Comparison of ENCODE assay signal across 15 cellular contexts in genomic region chr7:141262101-141262819, GRCh38.
DNase-seq lines count a peak whose midpoint lies in the region; ATAC-seq and TF ChIP-seq lines count a peak whose summit lies in the region.
"Had no signal": no experiment of that assay in that cellular context is flagged by ENCODE, and none has a peak within 500 bp of the region (broad histone marks: within the 10 kb centered on the region; RNA-seq: fewer than 3 reads in every experiment).

No MANE protein-coding gene starts in this region.

- H2BK5ac ChIP-seq in mesenchymal stem cell (ENCODE audit: low read depth, low read length, poor library complexity, severe bottlenecking), result no peak overlapping the region

- H2AFZ ChIP-seq in mesenchymal stem cell (ENCODE audit: low read depth, low read length), result no peak overlapping the region

- H2BK15ac ChIP-seq in mesenchymal stem cell (ENCODE audit: low read depth, poor library complexity, severe bottlenecking), result no peak overlapping the region

- H3K27me3 Mint-ChIP-seq in chondrocyte (ENCODE audit: low read depth) (no peaks in the 10 kb centered on the region), nephron progenitor cell (ENCODE audit: low read depth, poor library complexity) (peaks cover 13% of the 10 kb centered on the region), T-cell (peaks cover 11 to 17% of the 10 kb centered on the region in 2 donors)

- CTCF ChIA-PET in T-cell (lab: Charles Lee), result no interaction called here

- H3K4me1 Mint-ChIP-seq in chondrocyte (ENCODE audit: low read depth), result no peaks in the 10 kb centered on the region
- H3K4me1 Mint-ChIP-seq in nephron progenitor cell, result no peaks in the 10 kb centered on the region
- H3K4me1 Mint-ChIP-seq in T-cell, result peaks cover 0 to 7% (median 0%) of the 10 kb centered on the region in 3 donors
- H3K4me1 Mint-ChIP-seq: activated naive CD4-positive, alpha-beta T cell treated with anti-CD3 and anti-CD28 coated beads, Interleukin-2, amount 50 U/mL, for 24 hours had no signal

- H3K36me3 Mint-ChIP-seq in chondrocyte (ENCODE audit: low read depth), result no peaks in the 10 kb centered on the region
- no peaks in the 10 kb centered on the region for H3K36me3 Mint-ChIP-seq in nephron progenitor cell (ENCODE audit: low read depth)
- peaks cover 7% of the 10 kb centered on the region for H3K36me3 Mint-ChIP-seq in T-cell
- H3K36me3 Mint-ChIP-seq: activated naive CD4-positive, alpha-beta T cell treated with anti-CD3 and anti-CD28 coated beads, Interleukin-2, amount 50 U/mL, for 24 hours had no signal

- ATAC-seq in GM18907 (IDR thresholded peaks at IDR 0.05; ENCODE audit: unreplicated experiment) (no peak), T-cell (replicated peaks in 1 of 4) (no peak)

- POLR2A ChIA-PET in T-cell (lab: Charles Lee), result no interaction called here

- H4K8ac ChIP-seq in mesenchymal stem cell (ENCODE audit: low read length), result no peak overlapping the region

- H3K27ac Mint-ChIP-seq in chondrocyte (ENCODE audit: unreplicated experiment) (no peak overlapping the region), nephron progenitor cell (no peak overlapping the region), T-cell (no peak overlapping the region)
- H3K27ac Mint-ChIP-seq: activated naive CD4-positive, alpha-beta T cell treated with anti-CD3 and anti-CD28 coated beads, Interleukin-2, amount 50 U/mL, for 24 hours; CD8-positive, alpha-beta memory T cell had no signal

- H3K9me3 Mint-ChIP-seq in chondrocyte (ENCODE audit: low read depth) (peaks cover 13% of the 10 kb centered on the region), nephron progenitor cell (peaks cover 19% of the 10 kb centered on the region), T-cell (peaks cover 12 to 20% (median 12%) of the 10 kb centered on the region in 3 donors)

- no peak overlapping the region for H2BK12ac ChIP-seq in mesenchymal stem cell (ENCODE audit: low read length in 2 of 2)

- H3K18ac ChIP-seq in mesenchymal stem cell (ENCODE audit: low read depth in 1 of 2, low read length in 2 of 2), result no peak overlapping the region

- H4K91ac ChIP-seq in mesenchymal stem cell (ENCODE audit: low read length), result no peak overlapping the region

- H3K23ac ChIP-seq in mesenchymal stem cell (ENCODE audit: low read length in 2 of 2), result no peak overlapping the region

- H3K27me3 ChIP-seq in BE2C (no peaks in the 10 kb centered on the region), mesenchymal stem cell (ENCODE audit: control insufficient read depth in 1 of 2, insufficient read depth in 1 of 2, low read length in 2 of 2) (no peaks in the 10 kb centered on the region)
- H3K27me3 ChIP-seq: transverse colon had no signal

- TF ChIP-seq POLR2A in NB4 (IDR thresholded peaks at IDR 0.05; ENCODE audit: extremely low read depth, insufficient read length), result no peak

- TF ChIP-seq CTCF in BE2C (IDR thresholded peaks at IDR 0.05; ENCODE audit: low read depth, low read length), result peak; percentile 56
- peak; percentile 40 for TF ChIP-seq CTCF in NB4 (IDR thresholded peaks at IDR 0.05; ENCODE audit: low read depth, low read length)
- peak; percentile 67 for TF ChIP-seq CTCF in chondrocyte (IDR thresholded peaks at IDR 0.05)
- TF ChIP-seq CTCF in nephron progenitor cell (IDR thresholded peaks at IDR 0.05), result peak; percentile 16

- H3K9me3 ChIP-seq in BE2C (no peaks in the 10 kb centered on the region), mesenchymal stem cell (ENCODE audit: control insufficient read depth, low read length) (peaks cover 11% of the 10 kb centered on the region)

- H3K4me3 Mint-ChIP-seq in chondrocyte (ENCODE audit: unreplicated experiment), result no peak overlapping the region
- H3K4me3 Mint-ChIP-seq in nephron progenitor cell, result no peak overlapping the region
- H3K4me3 Mint-ChIP-seq in T-cell, result no peak overlapping the region
- H3K4me3 Mint-ChIP-seq: activated naive CD4-positive, alpha-beta T cell treated with anti-CD3 and anti-CD28 coated beads, Interleukin-2, amount 50 U/mL, for 24 hours; CD8-positive, alpha-beta memory T cell had no signal

- H3K36me3 ChIP-seq in BE2C, result no peaks in the 10 kb centered on the region
- no peaks in the 10 kb centered on the region for H3K36me3 ChIP-seq in mesenchymal stem cell (ENCODE audit: control insufficient read depth in 1 of 2, insufficient read depth in 2 of 2, low read depth in 1 of 2, low read length in 2 of 2)
- H3K36me3 ChIP-seq: transverse colon had no signal

- H3K4me2 ChIP-seq in mesenchymal stem cell (ENCODE audit: low read length, poor library complexity, severe bottlenecking), result no peak overlapping the region

- H3K4me1 ChIP-seq in BE2C, result no peaks in the 10 kb centered on the region
- H3K4me1 ChIP-seq in mesenchymal stem cell (ENCODE audit: control insufficient read depth, insufficient read depth, low read depth, low read length), result no peaks in the 10 kb centered on the region
- H3K4me1 ChIP-seq: transverse colon had no signal

- no peak overlapping the region for H3K4ac ChIP-seq in mesenchymal stem cell (ENCODE audit: low read depth in 1 of 2, low read length in 2 of 2)

- no peak overlapping the region for H3K9ac ChIP-seq in mesenchymal stem cell (ENCODE audit: low read length)

- no peak overlapping the region for H2AK5ac ChIP-seq in mesenchymal stem cell (ENCODE audit: low read length, severe bottlenecking)

- DNase-seq in BE2C (no peak), NB4 (ENCODE audit: low read depth) (no peak), chondrocyte (ENCODE audit: low spot score) (no peak), nephron progenitor cell (no peak), kidney glomerular epithelial cell (lab: John Stamatoyannopoulos, UW) (no peak), mesenchymal stem cell (no peak), T-cell (no peak)
- DNase-seq: activated CD4-positive, alpha-beta T cell treated with anti-CD3 and anti-CD28 coated beads, Interleukin-2, amount 50 U/mL, for 4 hours; CD8-positive, alpha-beta memory T cell; dermis blood vessel endothelial cell; NCI-H1048; T-helper 1 cell; transverse colon had no signal

- no peak overlapping the region for H2BK120ac ChIP-seq in mesenchymal stem cell (ENCODE audit: low read depth, low read length)

- no peak overlapping the region for H3K14ac ChIP-seq in mesenchymal stem cell (ENCODE audit: low read length in 2 of 2)

- no peak overlapping the region for H3K27ac ChIP-seq in mesenchymal stem cell (ENCODE audit: low read length, poor library complexity, severe bottlenecking)
- H3K27ac ChIP-seq: transverse colon had no signal

- H3K4me3 ChIP-seq in BE2C (ENCODE audit: low read depth, low read length), result no peak overlapping the region
- no peak overlapping the region for H3K4me3 ChIP-seq in NB4 (ENCODE audit: low read depth, low read length)
- no peak overlapping the region for H3K4me3 ChIP-seq in mesenchymal stem cell (ENCODE audit: insufficient read depth in 1 of 2, low read depth in 1 of 2, low read length in 2 of 2)
- H3K4me3 ChIP-seq: transverse colon had no signal

- 67% methylated on average over 2 of the region's 4 CpGs for WGBS in mesenchymal stem cell

- H3K79me1 ChIP-seq in mesenchymal stem cell (replicated peaks; ENCODE audit: low read length, poor library complexity, severe bottlenecking), result peaks cover 18% of the 10 kb centered on the region

Comparison
In these comparisons a context has a peak if more than half of its experiments do, and no peak if none do; other contexts are left out.
1. CTCF ChIP-seq: peak in every context shown above with its lines; median percentile 67 in chondrocyte; 56 in BE2C; 40 in NB4; 16 in nephron progenitor cell.